Comparison of ENCODE assay signal across 15 cellular contexts in the genomic region with DNA sequence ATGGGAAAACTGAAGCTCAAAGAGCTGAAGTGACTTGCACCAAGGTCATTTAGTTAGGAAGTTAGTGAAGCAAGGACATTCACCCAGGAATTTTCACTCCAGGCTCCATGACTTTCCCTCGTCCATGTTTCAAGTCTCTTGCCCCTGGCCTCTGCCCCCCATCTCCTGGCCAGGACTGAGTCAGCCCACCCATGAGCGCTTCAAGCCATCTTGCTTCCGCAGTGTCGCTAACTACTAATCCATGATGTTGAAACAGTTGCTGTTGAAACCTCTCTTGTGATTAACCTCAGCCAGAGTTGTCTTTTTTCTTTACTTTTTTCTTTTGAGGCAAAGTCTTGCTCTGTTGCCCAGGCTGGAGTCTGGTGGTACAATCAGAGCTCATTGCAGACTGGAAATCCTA. TPM values are rescaled to one million over a fixed set of nuclear protein-coding genes. Genes with fewer than 3 reads are reported as not detected.
DNase-seq lines count a peak whose midpoint lies in the region; ATAC-seq and TF ChIP-seq lines count a peak whose summit lies in the region.
"Had no signal": no experiment of that assay in that cellular context is flagged by ENCODE, and none has a peak within 500 bp of the region (broad histone marks: within the 10 kb centered on the region; RNA-seq: fewer than 3 reads in every experiment).

No MANE protein-coding gene starts in this region.

- no peak overlapping the region for H3K4me2 ChIP-seq in GM23338

- H3K4me1 ChIP-seq in CD4-positive, alpha-beta memory T cell (ENCODE audit: insufficient read depth, low read length): peaks cover 80% of the 10 kb centered on the region
- no peaks in the 10 kb centered on the region for H3K4me1 ChIP-seq in GM23338 (ENCODE audit: insufficient read depth)

- ATAC-seq in HG03139 (IDR thresholded peaks at IDR 0.05; ENCODE audit: unreplicated experiment): no peak
- ATAC-seq in GM23338: no peak
- ATAC-seq: left ventricle myocardium superior had no signal

- peaks cover 42 to 56% of the 10 kb centered on the region in 2 donors for H3K36me3 Mint-ChIP-seq in CD4-positive, alpha-beta memory T cell
- H3K36me3 Mint-ChIP-seq in brain (peaks cover 2% of the 10 kb centered on the region), nephron (ENCODE audit: low read depth) (peaks cover 6% of the 10 kb centered on the region), GM23338 (ENCODE audit: low read depth) (0 out of 3 replicates have a peak, but pooled peaks cover 2% of the 10 kb centered on the region)
- H3K36me3 Mint-ChIP-seq: type B pancreatic cell had no signal

- CTCF ChIA-PET in CD4-positive, alpha-beta memory T cell (lab: Charles Lee; ENCODE audit: partially characterized antibody): interaction anchor here (0.9 to 2.1 kb wide), 4 partner anchors 10 to 51 kb away, joined by 4 to 14 read pairs (median 8); no protein-coding TSS in a partner anchor

- H3K9me3 Mint-ChIP-seq in CD4-positive, alpha-beta memory T cell: no peaks in the 10 kb centered on the region
- H3K9me3 Mint-ChIP-seq in brain (no peaks in the 10 kb centered on the region), nephron (no peaks in the 10 kb centered on the region), GM23338 (no peaks in the 10 kb centered on the region)
- H3K9me3 Mint-ChIP-seq: type B pancreatic cell had no signal

- H3K4me3 Mint-ChIP-seq in CD4-positive, alpha-beta memory T cell: peak overlapping the region in 4 of 8 donors; percentile 23 to 52 (median 42)
- H3K4me3 Mint-ChIP-seq in brain: no peak overlapping the region
- no peak overlapping the region for H3K4me3 Mint-ChIP-seq in nephron
- no peak overlapping the region for H3K4me3 Mint-ChIP-seq in GM23338
- H3K4me3 Mint-ChIP-seq: type B pancreatic cell had no signal

- H4K20me1 ChIP-seq in GM23338 (replicated peaks; ENCODE audit: insufficient read depth): no peaks in the 10 kb centered on the region

- POLR2A ChIA-PET in CD4-positive, alpha-beta memory T cell (lab: Charles Lee; ENCODE audit: partially characterized antibody): interaction anchor here (1.3 to 35.7 kb wide), 2 partner anchors 9 to 20 kb away, joined by 4 to 1361 read pairs; no protein-coding TSS in a partner anchor

- TF ChIP-seq POLR2A in NB4 (IDR thresholded peaks at IDR 0.05; ENCODE audit: extremely low read depth, insufficient read length): no peak

- H3K36me3 ChIP-seq in CD4-positive, alpha-beta memory T cell (ENCODE audit: insufficient read depth, low read length): peaks cover 44% of the 10 kb centered on the region
- no peaks in the 10 kb centered on the region for H3K36me3 ChIP-seq in GM23338 (ENCODE audit: insufficient read depth)

- no peak overlapping the region for H3K4me3 ChIP-seq in CD4-positive, alpha-beta memory T cell (ENCODE audit: low read length in 2 of 2)
- no peak overlapping the region for H3K4me3 ChIP-seq in NB4 (ENCODE audit: low read depth, low read length)
- H3K4me3 ChIP-seq in GM23338: no peak overlapping the region
- H3K4me3 ChIP-seq: right atrium auricular region had no signal

- TF ChIP-seq CTCF in NB4 (IDR thresholded peaks at IDR 0.05; ENCODE audit: low read depth, low read length) (no peak), brain (conservative IDR thresholded peaks at IDR 0.05) (no peak), nephron (IDR thresholded peaks at IDR 0.05; ENCODE audit: unreplicated experiment in 3 of 3) (no peak), GM23338 (conservative IDR thresholded peaks at IDR 0.05; ENCODE audit: low read depth in 2 of 2) (no peak)

- peaks cover 52 to 85% (median 68%) of the 10 kb centered on the region in 4 donors for H3K4me1 Mint-ChIP-seq in CD4-positive, alpha-beta memory T cell
- peaks cover 24% of the 10 kb centered on the region for H3K4me1 Mint-ChIP-seq in brain
- H3K4me1 Mint-ChIP-seq in nephron: peaks cover 41% of the 10 kb centered on the region
- H3K4me1 Mint-ChIP-seq in GM23338: peaks cover 3% of the 10 kb centered on the region; the same call in 2 of the 3 replicates

- no peak overlapping the region for H2AFZ ChIP-seq in GM23338

- no peaks in the 10 kb centered on the region for H3K9me3 ChIP-seq in CD4-positive, alpha-beta memory T cell (ENCODE audit: control insufficient read depth in 1 of 2, low read length in 2 of 2)
- H3K9me3 ChIP-seq: right atrium auricular region had no signal

- no peaks in the 10 kb centered on the region for H3K9me2 ChIP-seq in GM23338 (ENCODE audit: insufficient read depth)

- H3K79me2 ChIP-seq in GM23338 (replicated peaks; ENCODE audit: insufficient read depth): 0 out of 2 replicates have a peak, but pooled peaks cover 6% of the 10 kb centered on the region

- peak overlapping the region; percentile 64 to 99 (median 82) for H3K27ac Mint-ChIP-seq in CD4-positive, alpha-beta memory T cell
- peak overlapping the region in 3 of 5 experiments; percentile 22 to 66 (median 60) for H3K27ac Mint-ChIP-seq in brain
- peak overlapping the region; percentile 59 to 84 (median 59) for H3K27ac Mint-ChIP-seq in nephron
- H3K27ac Mint-ChIP-seq in GM23338: no peak overlapping the region
- H3K27ac Mint-ChIP-seq: type B pancreatic cell had no signal

- no peak for DNase-seq in CD4-positive, alpha-beta memory T cell
- DNase-seq in NB4 (ENCODE audit: low read depth) (peak; percentile 59), activated gamma-delta T cell treated with Interleukin-2 at 50 U/mL for 16 hours (no peak), GM23338 (ENCODE audit: low spot score) (no peak)
- DNase-seq: aorta; Karpas-422; left ventricle myocardium superior; NCI-H748 treated with DMSO at 0.1 percent for 48 hours; stimulated activated CD8-positive, alpha-beta memory T cell treated with anti-CD3 and anti-CD28 coated beads, Interleukin-4, amount 100 ng/mL, for 48 hours had no signal

- H3K27me3 ChIP-seq in CD4-positive, alpha-beta memory T cell (ENCODE audit: insufficient read depth, low read length): no peaks in the 10 kb centered on the region
- no peaks in the 10 kb centered on the region for H3K27me3 ChIP-seq in GM23338 (ENCODE audit: insufficient read depth)
- H3K27me3 ChIP-seq: right atrium auricular region had no signal

- H3F3A ChIP-seq in GM23338 (replicated peaks; ENCODE audit: low read depth): no peaks in the 10 kb centered on the region

- intact Hi-C loops in CD4-positive, alpha-beta memory T cell (cut with micrococcal nuclease): loop anchor here (10.0 kb wide), 1 partner anchor 175 kb away; no protein-coding TSS in a partner anchor

- H3K27ac ChIP-seq in CD4-positive, alpha-beta memory T cell (ENCODE audit: low read depth, low read length): no peak overlapping the region
- H3K27ac ChIP-seq in GM23338 (ENCODE audit: low read depth): no peak overlapping the region
- H3K27ac ChIP-seq: right atrium auricular region had no signal

- H3K27me3 Mint-ChIP-seq in CD4-positive, alpha-beta memory T cell: no peaks in the 10 kb centered on the region
- H3K27me3 Mint-ChIP-seq in brain (no peaks in the 10 kb centered on the region), nephron (ENCODE audit: low read depth) (peaks cover 3% of the 10 kb centered on the region), GM23338 (ENCODE audit: insufficient read depth, low read depth, poor library complexity) (peaks cover 2% of the 10 kb centered on the region)
- H3K27me3 Mint-ChIP-seq: type B pancreatic cell had no signal

TF ChIP-seq in GM23338, 12 proteins besides CTCF, POLR2A, EP300 and RAD21 (continues in another document):
- no peak for TF ChIP-seq NANOG (IDR thresholded peaks at IDR 0.05; ENCODE audit: borderline replicate concordance)
- TF ChIP-seq CREB1 (CRISPR knock-in tag; IDR thresholded peaks at IDR 0.05; ENCODE audit: low read depth): no peak
- TF ChIP-seq, protein P1, sequence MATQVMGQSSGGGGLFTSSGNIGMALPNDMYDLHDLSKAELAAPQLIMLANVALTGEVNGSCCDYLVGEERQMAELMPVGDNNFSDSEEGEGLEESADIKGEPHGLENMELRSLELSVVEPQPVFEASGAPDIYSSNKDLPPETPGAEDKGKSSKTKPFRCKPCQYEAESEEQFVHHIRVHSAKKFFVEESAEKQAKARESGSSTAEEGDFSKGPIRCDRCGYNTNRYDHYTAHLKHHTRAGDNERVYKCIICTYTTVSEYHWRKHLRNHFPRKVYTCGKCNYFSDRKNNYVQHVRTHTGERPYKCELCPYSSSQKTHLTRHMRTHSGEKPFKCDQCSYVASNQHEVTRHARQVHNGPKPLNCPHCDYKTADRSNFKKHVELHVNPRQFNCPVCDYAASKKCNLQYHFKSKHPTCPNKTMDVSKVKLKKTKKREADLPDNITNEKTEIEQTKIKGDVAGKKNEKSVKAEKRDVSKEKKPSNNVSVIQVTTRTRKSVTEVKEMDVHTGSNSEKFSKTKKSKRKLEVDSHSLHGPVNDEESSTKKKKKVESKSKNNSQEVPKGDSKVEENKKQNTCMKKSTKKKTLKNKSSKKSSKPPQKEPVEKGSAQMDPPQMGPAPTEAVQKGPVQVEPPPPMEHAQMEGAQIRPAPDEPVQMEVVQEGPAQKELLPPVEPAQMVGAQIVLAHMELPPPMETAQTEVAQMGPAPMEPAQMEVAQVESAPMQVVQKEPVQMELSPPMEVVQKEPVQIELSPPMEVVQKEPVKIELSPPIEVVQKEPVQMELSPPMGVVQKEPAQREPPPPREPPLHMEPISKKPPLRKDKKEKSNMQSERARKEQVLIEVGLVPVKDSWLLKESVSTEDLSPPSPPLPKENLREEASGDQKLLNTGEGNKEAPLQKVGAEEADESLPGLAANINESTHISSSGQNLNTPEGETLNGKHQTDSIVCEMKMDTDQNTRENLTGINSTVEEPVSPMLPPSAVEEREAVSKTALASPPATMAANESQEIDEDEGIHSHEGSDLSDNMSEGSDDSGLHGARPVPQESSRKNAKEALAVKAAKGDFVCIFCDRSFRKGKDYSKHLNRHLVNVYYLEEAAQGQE (IDR thresholded peaks at IDR 0.05; ENCODE audit: unreplicated experiment): no peak
- TF ChIP-seq EZH2phosphoT487 (IDR thresholded peaks at IDR 0.05; ENCODE audit: unreplicated experiment): no peak
- no peak for TF ChIP-seq JUNB (IDR thresholded peaks at IDR 0.05; ENCODE audit: unreplicated experiment)
- TF ChIP-seq POLR2AphosphoS5 (IDR thresholded peaks at IDR 0.05; ENCODE audit: low read depth): no peak
- TF ChIP-seq ZNF331 (CRISPR knock-in tag; IDR thresholded peaks at IDR 0.05; ENCODE audit: low read depth): no peak
- TF ChIP-seq, protein P2, sequence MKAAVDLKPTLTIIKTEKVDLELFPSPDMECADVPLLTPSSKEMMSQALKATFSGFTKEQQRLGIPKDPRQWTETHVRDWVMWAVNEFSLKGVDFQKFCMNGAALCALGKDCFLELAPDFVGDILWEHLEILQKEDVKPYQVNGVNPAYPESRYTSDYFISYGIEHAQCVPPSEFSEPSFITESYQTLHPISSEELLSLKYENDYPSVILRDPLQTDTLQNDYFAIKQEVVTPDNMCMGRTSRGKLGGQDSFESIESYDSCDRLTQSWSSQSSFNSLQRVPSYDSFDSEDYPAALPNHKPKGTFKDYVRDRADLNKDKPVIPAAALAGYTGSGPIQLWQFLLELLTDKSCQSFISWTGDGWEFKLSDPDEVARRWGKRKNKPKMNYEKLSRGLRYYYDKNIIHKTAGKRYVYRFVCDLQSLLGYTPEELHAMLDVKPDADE (IDR thresholded peaks at IDR 0.05): no peak

RNA-seq across cellular contexts. Expression of a gene that starts 29.7 kb away (rescaled TPM):
- not detected for total RNA-seq in CD4-positive, alpha-beta memory T cell
- not detected for polyA plus RNA-seq in CD4-positive, alpha-beta memory T cell
- polyA plus RNA-seq in brain (ENCODE audit: insufficient read depth, low read depth, low replicate concordance) (not detected), GM23338 (2016; fragmentation: Nextera tagmentation; extraction: Ambion mirVana) (not detected in 2 replicates)
- total RNA-seq in GM23338 (2014; rRNA removed; shearing (Covaris generic)): not detected in 2 replicates
- polyA plus RNA-seq: neural cell had no signal
